In genomic region chr17:49637050-49637449, GRCh38 we compare ENCODE assay signal across 19 cellular contexts. TPM values are rescaled to one million over a fixed set of nuclear protein-coding genes. Genes with fewer than 3 reads are reported as not detected.
A peak's percentile ranks its signal among the peaks of the same experiment; 100 is the strongest.
DNase-seq lines count a peak whose midpoint lies in the region; ATAC-seq, FAIRE-seq and TF ChIP-seq lines count a peak whose summit lies in the region.
"Had no signal": no experiment of that assay in that cellular context is flagged by ENCODE, and none has a peak within 500 bp of the region (broad histone marks: within the 10 kb centered on the region; RNA-seq: fewer than 3 reads in every experiment).

No MANE protein-coding gene starts in this region.

- intact Hi-C loops in activated CD4-positive, alpha-beta memory T cell treated with anti-CD3 and anti-CD28 coated beads for 36 hours (cut with micrococcal nuclease) = no loop called here
- intact Hi-C loops in HepG2 (cut with micrococcal nuclease; ENCODE audit: unreplicated experiment) = no loop called here

- H4K20me1 ChIP-seq in HepG2 (ENCODE audit: insufficient read depth, low read length) = peaks cover 2% of the 10 kb centered on the region; the same call in 1 of the 2 replicates

- no peaks in the 10 kb centered on the region for H3K9me3 Mint-ChIP-seq in activated CD4-positive, alpha-beta memory T cell treated with anti-CD3 and anti-CD28 coated beads for 36 hours
- H3K9me3 Mint-ChIP-seq in activated CD4-positive, alpha-beta memory T cell treated with anti-CD3 and anti-CD28 coated beads, Interleukin-2, amount 10 ng/mL, durations not matched to agents 7 days and 5 days = peaks cover 2% of the 10 kb centered on the region
- H3K9me3 Mint-ChIP-seq: CD8-positive, alpha-beta memory T cell had no signal

- peaks cover 12% of the 10 kb centered on the region for H3K36me3 Mint-ChIP-seq in activated CD4-positive, alpha-beta memory T cell treated with anti-CD3 and anti-CD28 coated beads for 36 hours
- H3K36me3 Mint-ChIP-seq in activated CD4-positive, alpha-beta memory T cell treated with anti-CD3 and anti-CD28 coated beads, Interleukin-2, amount 10 ng/mL, durations not matched to agents 7 days and 5 days (ENCODE audit: low read depth) = peaks cover 13% of the 10 kb centered on the region

- H3K27ac Mint-ChIP-seq in activated CD4-positive, alpha-beta memory T cell treated with anti-CD3 and anti-CD28 coated beads for 36 hours = peak overlapping the region; percentile 42
- H3K27ac Mint-ChIP-seq in activated CD4-positive, alpha-beta memory T cell treated with anti-CD3 and anti-CD28 coated beads, Interleukin-2, amount 10 ng/mL, durations not matched to agents 7 days and 5 days = no peak overlapping the region

- CTCF ChIA-PET in activated CD4-positive, alpha-beta memory T cell treated with anti-CD3 and anti-CD28 coated beads for 36 hours (lab: Charles Lee) = no interaction called here
- CTCF ChIA-PET in activated CD4-positive, alpha-beta memory T cell treated with anti-CD3 and anti-CD28 coated beads, Interleukin-2, amount 10 ng/mL, durations not matched to agents 7 days and 5 days (lab: Charles Lee) = no interaction called here
- CTCF ChIA-PET in HepG2 (lab: Yijun Ruan, JAX; ENCODE audit: low intra/inter-chr PET ratio, low total read pairs) = no interaction called here

- H3K27me3 Mint-ChIP-seq in activated CD4-positive, alpha-beta memory T cell treated with anti-CD3 and anti-CD28 coated beads for 36 hours = no peaks in the 10 kb centered on the region
- H3K27me3 Mint-ChIP-seq in activated CD4-positive, alpha-beta memory T cell treated with anti-CD3 and anti-CD28 coated beads, Interleukin-2, amount 10 ng/mL, durations not matched to agents 7 days and 5 days = no peaks in the 10 kb centered on the region
- H3K27me3 Mint-ChIP-seq: CD8-positive, alpha-beta memory T cell had no signal

- 96% methylated on average over 7 of the region's 7 CpGs for WGBS in HepG2 (ENCODE audit: low lambda C conversion rate)

- H3K36me3 ChIP-seq in skeletal muscle tissue (ENCODE audit: control insufficient read depth in 3 of 3, insufficient read depth in 3 of 3, low read length in 3 of 3) = no peaks in the 10 kb centered on the region
- H3K36me3 ChIP-seq in HepG2 (replicated peaks in 1 of 2; ENCODE audit: control insufficient read depth in 1 of 2, insufficient read depth in 2 of 2, low read length in 2 of 2) = no peaks in the 10 kb centered on the region; a peak in 2 of 5 replicates

- no peak for FAIRE-seq in HepG2 (lab: Jason Lieb, UNC)
- FAIRE-seq: endometrium, GM12892, islet of Langerhans had no signal

- H3K4me1 ChIP-seq in skeletal muscle tissue (ENCODE audit: control insufficient read depth in 3 of 3, insufficient read depth in 3 of 3, low read length in 3 of 3) (peaks cover 19 to 37% (median 23%) of the 10 kb centered on the region in 3 donors), HepG2 (ENCODE audit: insufficient read depth, low read length) (peaks cover 41% of the 10 kb centered on the region)

- H3K4me3 Mint-ChIP-seq in activated CD4-positive, alpha-beta memory T cell treated with anti-CD3 and anti-CD28 coated beads for 36 hours = no peak overlapping the region
- H3K4me3 Mint-ChIP-seq in activated CD4-positive, alpha-beta memory T cell treated with anti-CD3 and anti-CD28 coated beads, Interleukin-2, amount 10 ng/mL, durations not matched to agents 7 days and 5 days = no peak overlapping the region
- H3K4me3 Mint-ChIP-seq: CD8-positive, alpha-beta memory T cell had no signal

- TF ChIP-seq POLR2A in HepG2 (IDR thresholded peaks at IDR 0.05; ENCODE audit: insufficient read depth in 1 of 2, low read depth in 2 of 2, low read length in 2 of 2) = no peak

- H3K4me2 ChIP-seq in HepG2 (ENCODE audit: low read depth, low read length) = no peak overlapping the region
- H3K4me2 ChIP-seq: KMS-11 had no signal

- POLR2A ChIA-PET in activated CD4-positive, alpha-beta memory T cell treated with anti-CD3 and anti-CD28 coated beads for 36 hours (lab: Charles Lee) = no interaction called here
- POLR2A ChIA-PET in activated CD4-positive, alpha-beta memory T cell treated with anti-CD3 and anti-CD28 coated beads, Interleukin-2, amount 10 ng/mL, durations not matched to agents 7 days and 5 days (lab: Charles Lee) = no interaction called here
- POLR2A ChIA-PET in HepG2 (lab: Yijun Ruan, JAX) = no interaction called here

- BruUV-seq in HepG2 (replicated peaks; lab: Mats Ljungman, UMichigan) = no TSS peak

- no peak for DNase-seq in activated CD4-positive, alpha-beta memory T cell treated with anti-CD3 and anti-CD28 coated beads for 36 hours
- no peak for DNase-seq in activated CD4-positive, alpha-beta memory T cell treated with anti-CD3 and anti-CD28 coated beads, Interleukin-2, amount 10 ng/mL, durations not matched to agents 7 days and 5 days
- DNase-seq in LHCN-M2 (ENCODE audit: low read depth) = peak; percentile 36
- peak; percentile 12 for DNase-seq in dermis blood vessel endothelial cell
- no peak for DNase-seq in HepG2 (ENCODE audit: low spot score)
- DNase-seq in activated CD8-positive, alpha-beta memory T cell treated with anti-CD3 and anti-CD28 coated beads for 24 hours = no peak
- DNase-seq: 8988T; caudate nucleus; CD8-positive, alpha-beta memory T cell; NCI-H1436; NCI-H446 had no signal

- TF ChIP-seq EP300 in HepG2 (IDR thresholded peaks at IDR 0.05; ENCODE audit: low read depth in 2 of 2, low read length in 2 of 2) (no peak), HepG2 (CRISPR knock-in tag; IDR thresholded peaks at IDR 0.05; ENCODE audit: borderline replicate concordance) (no peak)

- peaks cover 29% of the 10 kb centered on the region for H3K79me2 ChIP-seq in HepG2 (ENCODE audit: insufficient read depth, low read length)

- H3K9me3 ChIP-seq in skeletal muscle tissue (ENCODE audit: control insufficient read depth in 3 of 3, low read length in 3 of 3) = no peaks in the 10 kb centered on the region
- H3K9me3 ChIP-seq in HepG2 (ENCODE audit: low read length) = no peaks in the 10 kb centered on the region

- peaks cover 40% of the 10 kb centered on the region for H3K4me1 Mint-ChIP-seq in activated CD4-positive, alpha-beta memory T cell treated with anti-CD3 and anti-CD28 coated beads for 36 hours (ENCODE audit: low read depth)
- no peaks in the 10 kb centered on the region for H3K4me1 Mint-ChIP-seq in activated CD4-positive, alpha-beta memory T cell treated with anti-CD3 and anti-CD28 coated beads, Interleukin-2, amount 10 ng/mL, durations not matched to agents 7 days and 5 days

- H3K27ac ChIP-seq in skeletal muscle tissue (ENCODE audit: low read depth, low read length) = peak overlapping the region; percentile 34
- H3K27ac ChIP-seq in HepG2 (ENCODE audit: extremely low read length, insufficient read depth, low read length) = no peak overlapping the region
- H3K27ac ChIP-seq: KMS-11, VCaP had no signal

- ATAC-seq in GM18498 (IDR thresholded peaks at IDR 0.05; ENCODE audit: unreplicated experiment) = no peak
- ATAC-seq in HepG2 = no peak

- no peak for TF ChIP-seq RAD21 in HepG2 (CRISPR knock-in tag; IDR thresholded peaks at IDR 0.05)

- H3K4me3 ChIP-seq in skeletal muscle tissue (ENCODE audit: low read length in 3 of 3) = no peak overlapping the region
- no peak overlapping the region for H3K4me3 ChIP-seq in HepG2 (replicated peaks in 1 of 3; ENCODE audit: insufficient read depth in 1 of 3, low read depth in 2 of 3, low read length in 3 of 3)
- H3K4me3 ChIP-seq: skin epidermis had no signal

- no peak for TF ChIP-seq CTCF in HepG2 (CRISPR knock-in tag; IDR thresholded peaks at IDR 0.05)

- no peak overlapping the region for H3K9ac ChIP-seq in skeletal muscle tissue (ENCODE audit: low read depth in 1 of 3, low read length in 3 of 3)
- no peak overlapping the region for H3K9ac ChIP-seq in HepG2 (ENCODE audit: insufficient read depth, low read depth, low read length)
- H3K9ac ChIP-seq: KMS-11 had no signal

- H2AFZ ChIP-seq in HepG2 (ENCODE audit: low read length) = no peak overlapping the region

- H3K27me3 ChIP-seq in skeletal muscle tissue (ENCODE audit: control insufficient read depth in 3 of 3, insufficient read depth in 3 of 3, low read length in 3 of 3) (no peaks in the 10 kb centered on the region), HepG2 (ENCODE audit: control insufficient read depth in 1 of 2, insufficient read depth in 2 of 2, low read length in 2 of 2) (no peaks in the 10 kb centered on the region)

- in situ Hi-C loops in HepG2 (cut with HindIII; ENCODE audit: extremely low pct_ligation_motif_present, low pct_unique_long_range_greater_than_20kb) = no loop called here

TF ChIP-seq in HepG2, 621 proteins besides CTCF, POLR2A, EP300 and RAD21 (continues in another document):
- no peak for TF ChIP-seq ZSCAN20 (CRISPR knock-in tag; IDR thresholded peaks at IDR 0.05; ENCODE audit: borderline replicate concordance)

RNA-seq across cellular contexts. Expression of gene SPOP, which starts 40.8 kb away (rescaled TPM):
- total RNA-seq in activated CD4-positive, alpha-beta memory T cell treated with anti-CD3 and anti-CD28 coated beads for 36 hours = 10 to 100 TPM; 53.4 to 60.0 TPM
- 10 to 100 TPM; 52.2 to 57.8 TPM for total RNA-seq in activated CD4-positive, alpha-beta memory T cell treated with anti-CD3 and anti-CD28 coated beads, Interleukin-2, amount 10 ng/mL, durations not matched to agents 7 days and 5 days
- total RNA-seq in LHCN-M2 (2014; rRNA removed) (32.0 and 32.7 TPM in 2 replicates), dermis blood vessel endothelial cell (127 and 144 TPM in 2 replicates), skeletal muscle tissue (61.6 TPM), HepG2 (2016; rRNA removed; fragmentation: Illumina TruSeq; extraction: Trizol) (60.8 and 79.4 TPM in 2 replicates)
- polyA plus RNA-seq in LHCN-M2 (2012) = 22.3 TPM
- total RNA-seq in HepG2 (2016; cell fraction: cytosol; rRNA removed; fragmentation: Illumina TruSeq; extraction: Trizol; ENCODE audit: low read depth) = 19.9 and 21.7 TPM in 2 replicates
- total RNA-seq in HepG2 (2016; cell fraction: insoluble cytoplasmic fraction; rRNA removed; fragmentation: Illumina TruSeq; extraction: Trizol) = 63.3 and 71.0 TPM in 2 replicates
- 43.8 and 45.3 TPM in 2 replicates for total RNA-seq in HepG2 (2016; cell fraction: membrane; rRNA removed; fragmentation: Illumina TruSeq; extraction: Trizol)
- 46.2 and 51.9 TPM in 2 replicates for total RNA-seq in HepG2 (2016; cell fraction: nucleus; rRNA removed; fragmentation: Illumina TruSeq; extraction: Trizol)
- 52.8 and 53.9 TPM in 2 replicates for polyA plus RNA-seq in HepG2 (2011; rRNA removed)
- polyA plus RNA-seq in HepG2 (2011; cell fraction: cytosol; rRNA removed) = 26.8 and 29.2 TPM in 2 replicates
- 30.1 and 34.8 TPM in 2 replicates for polyA plus RNA-seq in HepG2 (2011; cell fraction: nucleus; rRNA removed)
- polyA plus RNA-seq in HepG2 (2012) = 43.7 and 44.1 TPM in 2 replicates
- polyA plus RNA-seq in HepG2 (2016; cell fraction: cytosol; fragmentation: Illumina TruSeq; extraction: Trizol; ENCODE audit: low read depth) = 9.7 and 11.5 TPM in 2 replicates
- 61.1 and 61.7 TPM in 2 replicates for polyA plus RNA-seq in HepG2 (2016; cell fraction: insoluble cytoplasmic fraction; fragmentation: Illumina TruSeq; extraction: Trizol; ENCODE audit: low read depth)
- 21.7 and 24.5 TPM in 2 replicates for polyA plus RNA-seq in HepG2 (2016; cell fraction: membrane; fragmentation: Illumina TruSeq; extraction: Trizol; ENCODE audit: low read depth)
- polyA plus RNA-seq in HepG2 (2016; cell fraction: nucleus; fragmentation: Illumina TruSeq; extraction: Trizol; ENCODE audit: insufficient read depth, low read depth) = 48.8 and 52.8 TPM in 2 replicates
- 81.2 and 98.5 TPM in 2 replicates for polyA minus RNA-seq in HepG2 (2011; rRNA and poly(A)+ RNA removed; ENCODE audit: low replicate concordance)
- polyA minus RNA-seq in HepG2 (2011; cell fraction: cytosol; rRNA and poly(A)+ RNA removed) = 39.3 and 41.6 TPM in 2 replicates
- polyA minus RNA-seq in HepG2 (2011; cell fraction: nucleus; rRNA and poly(A)+ RNA removed) = 61.2 and 77.8 TPM in 2 replicates

Comparison
In these comparisons a context has a peak if more than half of its experiments do, and no peak if none do; other contexts are left out.
1. DNase-seq: peak in LHCN-M2 (single experiment) and dermis blood vessel endothelial cell (single experiment); none in activated CD4-positive, alpha-beta memory T cell treated with anti-CD3 and anti-CD28 coated beads for 36 hours (single experiment), activated CD4-positive, alpha-beta memory T cell treated with anti-CD3 and anti-CD28 coated beads, Interleukin-2, amount 10 ng/mL, durations not matched to agents 7 days and 5 days (single experiment), HepG2 (single experiment) and activated CD8-positive, alpha-beta memory T cell treated with anti-CD3 and anti-CD28 coated beads for 24 hours (single experiment).